In the genomic region with DNA sequence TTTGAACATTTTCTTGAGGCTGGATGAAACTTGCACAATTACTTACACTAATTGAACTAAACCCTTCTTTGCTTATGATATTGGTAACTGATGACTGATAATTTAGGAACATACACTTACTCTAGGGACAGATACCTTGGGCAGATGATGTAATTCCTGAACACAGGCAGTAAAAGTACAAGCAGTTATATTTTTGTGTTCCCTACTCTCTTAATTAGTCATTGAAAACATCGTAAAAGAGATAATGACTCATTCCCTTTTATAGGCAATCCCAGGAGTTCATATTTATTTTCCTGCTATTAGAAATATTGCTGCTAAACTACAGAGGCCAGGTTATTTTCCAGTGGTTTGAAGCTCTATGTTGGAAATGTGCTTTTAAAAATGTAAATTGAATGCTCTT, we compare ENCODE assay signal across 25 cellular contexts. TPM values are rescaled to one million over a fixed set of nuclear protein-coding genes. Genes with fewer than 3 reads are reported as not detected.
DNase-seq lines count a peak whose midpoint lies in the region; ATAC-seq and TF ChIP-seq lines count a peak whose summit lies in the region.
"Had no signal": no experiment of that assay in that cellular context is flagged by ENCODE, and none has a peak within 500 bp of the region (broad histone marks: within the 10 kb centered on the region; RNA-seq: fewer than 3 reads in every experiment).

No MANE protein-coding gene starts in this region.

- DNase-seq in AG10803 (ENCODE audit: low read depth) (peak; percentile 53), SW480 (ENCODE audit: low spot score) (peak; percentile 44), iris pigment epithelial cell (ENCODE audit: low read depth) (peak; percentile 28), NCI-H748 (lab: John Stamatoyannopoulos, UW; ENCODE audit: unreplicated experiment) (no peak), heart right ventricle (no peak)
- DNase-seq: activated CD4-positive, alpha-beta T cell treated with anti-CD3 and anti-CD28 coated beads for 48 hours; activated CD8-positive, alpha-beta memory T cell treated with anti-CD3 and anti-CD28 coated beads, Interleukin-2, amount 50 U/mL, for 48 hours; activated naive CD4-positive, alpha-beta T cell treated with anti-CD3 and anti-CD28 coated beads for 36 hours; AML-193; Calu3; colonic mucosa; glutamatergic neuron; H7; naive thymus-derived CD4-positive, alpha-beta T cell; NCI-H2081; NCI-H524 treated with DMSO at 0.1 percent for 48 hours; ovary; PC-9; stimulated activated CD4-positive, alpha-beta T cell treated with anti-CD3 and anti-CD28 coated beads, Interleukin-4, amount 100 ng/mL, for 24 hours; substantia nigra had no signal

- no peak for ATAC-seq in GM21390 (IDR thresholded peaks at IDR 0.05; ENCODE audit: unreplicated experiment)
- ATAC-seq in HG02610 (IDR thresholded peaks at IDR 0.05; ENCODE audit: unreplicated experiment) = no peak
- no peak for ATAC-seq in heart right ventricle
- ATAC-seq: naive thymus-derived CD4-positive, alpha-beta T cell had no signal

- CTCF ChIA-PET in HEK293 (lab: Yijun Ruan, JAX) = interaction anchor here (0.5 kb wide), 1 partner anchor 36 kb away, joined by 3 read pairs; no protein-coding TSS in a partner anchor

- peaks cover 7% of the 10 kb centered on the region; the same call in 1 of the 2 replicates for H3K4me1 ChIP-seq in HEK293 (ENCODE audit: control insufficient read depth, insufficient read depth, low read length)
- H3K4me1 ChIP-seq in heart right ventricle = no peaks in the 10 kb centered on the region
- H3K4me1 ChIP-seq: colonic mucosa had no signal

- POLR2A ChIA-PET in HEK293 (lab: Yijun Ruan, JAX) = no interaction called here

- intact Hi-C loops in heart right ventricle (cut with DNase I) = no loop called here

- TF ChIP-seq CTCF in AG10803 (conservative IDR thresholded peaks at IDR 0.05; ENCODE audit: low read length) = no peak
- TF ChIP-seq CTCF in HEK293 (tag by site-specific recombination; IDR thresholded peaks at IDR 0.05) = no peak
- TF ChIP-seq CTCF in heart right ventricle (IDR thresholded peaks at IDR 0.05) = no peak

- H3K27ac ChIP-seq in HEK293 (ENCODE audit: extremely low read depth, low read depth, low read length) (no peak overlapping the region), heart right ventricle (no peak overlapping the region)
- H3K27ac ChIP-seq: colonic mucosa, ovary, PC-9, SK-N-MC had no signal

- H3K4me3 ChIP-seq in AG10803 (ENCODE audit: low read length) (no peak overlapping the region), HEK293 (ENCODE audit: low read depth, low read length) (no peak overlapping the region), heart right ventricle (no peak overlapping the region)
- H3K4me3 ChIP-seq: colonic mucosa, lung, ovary, PC-9, SK-N-MC had no signal

- WGBS in heart right ventricle, 2 donors = 58 to 64% methylated on average over 1 of the region's 1 CpG

- H3K36me3 ChIP-seq in HEK293 (ENCODE audit: control insufficient read depth in 2 of 2, insufficient read depth in 1 of 2, low read length in 2 of 2) (no peaks in the 10 kb centered on the region), heart right ventricle (no peaks in the 10 kb centered on the region)
- H3K36me3 ChIP-seq: colonic mucosa, ovary had no signal

- no peaks in the 10 kb centered on the region for H3K9me3 ChIP-seq in HEK293 (ENCODE audit: control insufficient read depth, insufficient read depth, low read depth, low read length)
- no peaks in the 10 kb centered on the region for H3K9me3 ChIP-seq in heart right ventricle
- H3K9me3 ChIP-seq: colonic mucosa, ovary had no signal

- no peaks in the 10 kb centered on the region for H3K27me3 ChIP-seq in heart right ventricle
- H3K27me3 ChIP-seq: colonic mucosa, ovary had no signal

TF ChIP-seq in HEK293, 187 proteins besides CTCF, POLR2A, EP300 and RAD21 (continues in another document):
- TF ChIP-seq ZNF433 (tag by site-specific recombination; IDR thresholded peaks at IDR 0.05; ENCODE audit: low read depth) = no peak
- TF ChIP-seq ZBTB48 (tag by site-specific recombination; IDR thresholded peaks at IDR 0.05) = no peak
- TF ChIP-seq EGR2 (tag by site-specific recombination; IDR thresholded peaks at IDR 0.05; ENCODE audit: low read depth) = no peak
- TF ChIP-seq SP7 (tag by site-specific recombination; IDR thresholded peaks at IDR 0.05) = no peak
- no peak for TF ChIP-seq ZNF548 (tag by site-specific recombination; IDR thresholded peaks at IDR 0.05)
- TF ChIP-seq, protein P1, sequence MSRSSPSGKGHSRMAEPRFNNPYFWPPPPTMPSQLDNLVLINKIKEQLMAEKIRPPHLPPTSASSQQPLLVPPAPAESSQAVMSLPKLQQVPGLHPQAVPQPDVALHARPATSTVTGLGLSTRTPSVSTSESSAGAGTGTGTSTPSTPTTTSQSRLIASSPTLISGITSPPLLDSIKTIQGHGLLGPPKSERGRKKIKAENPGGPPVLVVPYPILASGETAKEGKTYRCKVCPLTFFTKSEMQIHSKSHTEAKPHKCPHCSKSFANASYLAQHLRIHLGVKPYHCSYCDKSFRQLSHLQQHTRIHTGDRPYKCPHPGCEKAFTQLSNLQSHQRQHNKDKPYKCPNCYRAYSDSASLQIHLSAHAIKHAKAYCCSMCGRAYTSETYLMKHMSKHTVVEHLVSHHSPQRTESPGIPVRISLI (tag by site-specific recombination; IDR thresholded peaks at IDR 0.05) = peak; percentile 40; the same call in 1 of the 2 replicates
- TF ChIP-seq ZBTB1 (tag by site-specific recombination; IDR thresholded peaks at IDR 0.05) = no peak
- 0 out of 2 replicates have a peak, but pooled peaks have one; percentile 24 for TF ChIP-seq KLF8 (tag by site-specific recombination; IDR thresholded peaks at IDR 0.05)
- TF ChIP-seq, protein P2, sequence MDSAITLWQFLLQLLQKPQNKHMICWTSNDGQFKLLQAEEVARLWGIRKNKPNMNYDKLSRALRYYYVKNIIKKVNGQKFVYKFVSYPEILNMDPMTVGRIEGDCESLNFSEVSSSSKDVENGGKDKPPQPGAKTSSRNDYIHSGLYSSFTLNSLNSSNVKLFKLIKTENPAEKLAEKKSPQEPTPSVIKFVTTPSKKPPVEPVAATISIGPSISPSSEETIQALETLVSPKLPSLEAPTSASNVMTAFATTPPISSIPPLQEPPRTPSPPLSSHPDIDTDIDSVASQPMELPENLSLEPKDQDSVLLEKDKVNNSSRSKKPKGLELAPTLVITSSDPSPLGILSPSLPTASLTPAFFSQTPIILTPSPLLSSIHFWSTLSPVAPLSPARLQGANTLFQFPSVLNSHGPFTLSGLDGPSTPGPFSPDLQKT (IDR thresholded peaks at IDR 0.05; ENCODE audit: borderline replicate concordance, low read depth, low read length) = no peak
- TF ChIP-seq SP3 (tag by site-specific recombination; IDR thresholded peaks at IDR 0.05) = no peak; the same call in 1 of the 2 replicates
- TF ChIP-seq, protein P3, sequence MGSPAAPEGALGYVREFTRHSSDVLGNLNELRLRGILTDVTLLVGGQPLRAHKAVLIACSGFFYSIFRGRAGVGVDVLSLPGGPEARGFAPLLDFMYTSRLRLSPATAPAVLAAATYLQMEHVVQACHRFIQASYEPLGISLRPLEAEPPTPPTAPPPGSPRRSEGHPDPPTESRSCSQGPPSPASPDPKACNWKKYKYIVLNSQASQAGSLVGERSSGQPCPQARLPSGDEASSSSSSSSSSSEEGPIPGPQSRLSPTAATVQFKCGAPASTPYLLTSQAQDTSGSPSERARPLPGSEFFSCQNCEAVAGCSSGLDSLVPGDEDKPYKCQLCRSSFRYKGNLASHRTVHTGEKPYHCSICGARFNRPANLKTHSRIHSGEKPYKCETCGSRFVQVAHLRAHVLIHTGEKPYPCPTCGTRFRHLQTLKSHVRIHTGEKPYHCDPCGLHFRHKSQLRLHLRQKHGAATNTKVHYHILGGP (tag by site-specific recombination; IDR thresholded peaks at IDR 0.05) = no peak
- TF ChIP-seq, protein P4, sequence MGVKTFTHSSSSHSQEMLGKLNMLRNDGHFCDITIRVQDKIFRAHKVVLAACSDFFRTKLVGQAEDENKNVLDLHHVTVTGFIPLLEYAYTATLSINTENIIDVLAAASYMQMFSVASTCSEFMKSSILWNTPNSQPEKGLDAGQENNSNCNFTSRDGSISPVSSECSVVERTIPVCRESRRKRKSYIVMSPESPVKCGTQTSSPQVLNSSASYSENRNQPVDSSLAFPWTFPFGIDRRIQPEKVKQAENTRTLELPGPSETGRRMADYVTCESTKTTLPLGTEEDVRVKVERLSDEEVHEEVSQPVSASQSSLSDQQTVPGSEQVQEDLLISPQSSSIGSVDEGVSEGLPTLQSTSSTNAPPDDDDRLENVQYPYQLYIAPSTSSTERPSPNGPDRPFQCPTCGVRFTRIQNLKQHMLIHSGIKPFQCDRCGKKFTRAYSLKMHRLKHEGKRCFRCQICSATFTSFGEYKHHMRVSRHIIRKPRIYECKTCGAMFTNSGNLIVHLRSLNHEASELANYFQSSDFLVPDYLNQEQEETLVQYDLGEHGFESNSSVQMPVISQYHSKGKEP (tag by site-specific recombination; IDR thresholded peaks at IDR 0.05) = no peak
- no peak for TF ChIP-seq ZNF776 (tag by site-specific recombination; IDR thresholded peaks at IDR 0.05; ENCODE audit: borderline replicate concordance)
- no peak for TF ChIP-seq REPIN1 (tag by site-specific recombination; IDR thresholded peaks at IDR 0.05; ENCODE audit: low read depth)
- peak; percentile 64 for TF ChIP-seq OSR2 (tag by site-specific recombination; IDR thresholded peaks at IDR 0.05)
- TF ChIP-seq, protein P5, sequence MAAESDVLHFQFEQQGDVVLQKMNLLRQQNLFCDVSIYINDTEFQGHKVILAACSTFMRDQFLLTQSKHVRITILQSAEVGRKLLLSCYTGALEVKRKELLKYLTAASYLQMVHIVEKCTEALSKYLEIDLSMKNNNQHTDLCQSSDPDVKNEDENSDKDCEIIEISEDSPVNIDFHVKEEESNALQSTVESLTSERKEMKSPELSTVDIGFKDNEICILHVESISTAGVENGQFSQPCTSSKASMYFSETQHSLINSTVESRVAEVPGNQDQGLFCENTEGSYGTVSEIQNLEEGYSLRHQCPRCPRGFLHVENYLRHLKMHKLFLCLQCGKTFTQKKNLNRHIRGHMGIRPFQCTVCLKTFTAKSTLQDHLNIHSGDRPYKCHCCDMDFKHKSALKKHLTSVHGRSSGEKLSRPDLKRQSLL (tag by site-specific recombination; IDR thresholded peaks at IDR 0.05) = no peak
- no peak for TF ChIP-seq ZNF24 (tag by site-specific recombination; IDR thresholded peaks at IDR 0.05)

RNA-seq across cellular contexts. Expression of a gene that starts 46.4 kb away (rescaled TPM):
- total RNA-seq in heart right ventricle = 1 to 10 TPM; 2.8 to 8.5 (median 3.6) TPM
- 1 to 10 TPM; 1.5 to 2.8 TPM for polyA plus RNA-seq in heart right ventricle
- total RNA-seq: activated naive CD4-positive, alpha-beta T cell treated with anti-CD3 and anti-CD28 coated beads for 36 hours; naive thymus-derived CD4-positive, alpha-beta T cell; PC-9 had no signal
- polyA plus RNA-seq: naive thymus-derived CD4-positive, alpha-beta T cell had no signal

Comparison
In these comparisons a context has a peak if more than half of its experiments do, and no peak if none do; other contexts are left out.
1. DNase-seq: peak in AG10803 (single experiment), SW480 (single experiment) and iris pigment epithelial cell (single experiment); none in NCI-H748 (single experiment) and heart right ventricle (0 of 2).